Comparison of ENCODE assay signal across 1 cellular context in genomic region chr2:197435598-197436435, GRCh38.
A peak's percentile ranks its signal among the peaks of the same experiment; 100 is the strongest.
TF ChIP-seq lines count a peak whose summit lies in the region.

No MANE protein-coding gene starts in this region.

TF ChIP-seq in K562, 482 proteins besides CTCF, POLR2A, EP300 and RAD21 (continued from another document):
- TF ChIP-seq STAT6 (CRISPR knock-in tag; IDR thresholded peaks at IDR 0.05) (no peak), SMARCC2 (IDR thresholded peaks at IDR 0.05; ENCODE audit: low read depth) (no peak), ZHX1 (conservative IDR thresholded peaks at IDR 0.05; ENCODE audit: low read length) (no peak), E2F5 (CRISPR knock-in tag; IDR thresholded peaks at IDR 0.05) (no peak), HNRNPUL1 (IDR thresholded peaks at IDR 0.05; ENCODE audit: low read length) (no peak), HCFC1 (IDR thresholded peaks at IDR 0.05; ENCODE audit: low read depth, low read length) (no peak), BDP1 (IDR thresholded peaks at IDR 0.05; ENCODE audit: insufficient read depth, insufficient read length) (no peak), USF1 (CRISPR knock-in tag; IDR thresholded peaks at IDR 0.05) (0 out of 2 replicates have a peak, but pooled peaks have one; percentile 26), MYNN (IDR thresholded peaks at IDR 0.05) (no peak), MYNN (CRISPR knock-in tag; IDR thresholded peaks at IDR 0.05) (no peak), ZNF592 (IDR thresholded peaks at IDR 0.05) (peak; percentile 43; the same call in 1 of the 2 replicates), YY1 (IDR thresholded peaks at IDR 0.05; ENCODE audit: borderline replicate concordance in 1 of 3, control insufficient read depth in 1 of 3, extremely low read depth in 1 of 3, insufficient read depth in 3 of 3, insufficient read length in 1 of 3, insufficient replicate concordance in 2 of 3, low read depth in 1 of 3, low read length in 2 of 3) (peak in 1 of 3 experiments; percentile 35), ZNF79 (CRISPR knock-in tag; IDR thresholded peaks at IDR 0.05; ENCODE audit: low read depth) (no peak), ELF1 (tag; IDR thresholded peaks at IDR 0.05) (peak; percentile 7; the same call in 1 of the 2 replicates), RFX5 (IDR thresholded peaks at IDR 0.05; ENCODE audit: low read depth, low read length) (no peak), ZBED1 (IDR thresholded peaks at IDR 0.05) (no peak), CREB3 (tag; conservative IDR thresholded peaks at IDR 0.05; ENCODE audit: low read depth) (no peak), ETV1 (tag; conservative IDR thresholded peaks at IDR 0.05; ENCODE audit: low read depth) (0 out of 2 replicates have a peak, but pooled peaks have one; percentile 19), ZNF324 (CRISPR knock-in tag; IDR thresholded peaks at IDR 0.05) (no peak), RBM15 (IDR thresholded peaks at IDR 0.05; ENCODE audit: insufficient read depth, low read length) (no peak), TAF7 (tag; IDR thresholded peaks at IDR 0.05) (no peak), RAD51 (IDR thresholded peaks at IDR 0.05; ENCODE audit: borderline replicate concordance, low read depth) (peak; percentile 18; the same call in 1 of the 2 replicates), THAP12 (CRISPR knock-in tag; IDR thresholded peaks at IDR 0.05) (no peak), E2F6 (IDR thresholded peaks at IDR 0.05; ENCODE audit: borderline replicate concordance in 1 of 2, extremely low read depth in 1 of 2, insufficient read depth in 1 of 2, insufficient read length in 1 of 2, low read depth in 1 of 2, low read length in 1 of 2, poor library complexity in 1 of 2, severe bottlenecking in 1 of 2) (peak; percentile 16 to 36), ZNF384 (IDR thresholded peaks at IDR 0.05; ENCODE audit: low read depth, low read length) (peak; percentile 55; the same call in 1 of the 2 replicates), POLR2B (IDR thresholded peaks at IDR 0.05; ENCODE audit: low read depth, partially characterized antibody) (peak; percentile 20), ZEB2 (IDR thresholded peaks at IDR 0.05) (0 out of 2 replicates have a peak, but pooled peaks have one; percentile 20), NR2C2 (CRISPR knock-in tag; IDR thresholded peaks at IDR 0.05) (no peak), NR2C2 (tag; IDR thresholded peaks at IDR 0.05) (no peak), HMBOX1 (IDR thresholded peaks at IDR 0.05) (peak; percentile 74), CREBBP (IDR thresholded peaks at IDR 0.05; ENCODE audit: low read depth, low read length) (no peak), ESRRA (IDR thresholded peaks at IDR 0.05; ENCODE audit: borderline replicate concordance, low read depth) (no peak), RUNX1 (IDR thresholded peaks at IDR 0.05; ENCODE audit: low read depth) (no peak), CTBP1 (IDR thresholded peaks at IDR 0.05; ENCODE audit: borderline replicate concordance) (peak; percentile 20; the same call in 1 of the 2 replicates), TEAD1 (CRISPR knock-in tag; IDR thresholded peaks at IDR 0.05) (no peak), ZNF696 (CRISPR knock-in tag; conservative IDR thresholded peaks at IDR 0.05) (0 out of 2 replicates have a peak, but pooled peaks have one; percentile 33), NFRKB (IDR thresholded peaks at IDR 0.05; ENCODE audit: low read depth) (peak; percentile 39; the same call in 1 of the 2 replicates), HDAC1 (IDR thresholded peaks at IDR 0.05) (no peak), CBFA2T3 (IDR thresholded peaks at IDR 0.05) (0 out of 2 replicates have a peak, but pooled peaks have one; percentile 11)
